In genomic region chr2:218272531-218273212, GRCh38 we compare ENCODE assay signal across 1 cellular context.
TF ChIP-seq lines count a peak whose summit lies in the region.

No MANE protein-coding gene starts in this region.

TF ChIP-seq in HepG2, 621 proteins besides CTCF, POLR2A, EP300 and RAD21 (continued from another document and continues in another):
- TF ChIP-seq ZBTB46 (CRISPR knock-in tag; IDR thresholded peaks at IDR 0.05; ENCODE audit: borderline replicate concordance) (no peak), SRSF1 (optimal IDR thresholded peaks at IDR 0.05; ENCODE audit: low read depth, low read length) (no peak), ZNF775 (CRISPR knock-in tag; IDR thresholded peaks at IDR 0.05; ENCODE audit: borderline replicate concordance) (no peak), THRA (CRISPR knock-in tag; IDR thresholded peaks at IDR 0.05; ENCODE audit: borderline replicate concordance) (peak; percentile 78), ZNF788 (CRISPR knock-in tag; IDR thresholded peaks at IDR 0.05; ENCODE audit: borderline replicate concordance) (peak; percentile 19; the same call in 1 of the 2 replicates), PCBP2 (optimal IDR thresholded peaks at IDR 0.05; ENCODE audit: low read depth, low read length, poor library complexity, severe bottlenecking) (no peak), SKIL (CRISPR knock-in tag; IDR thresholded peaks at IDR 0.05; ENCODE audit: borderline replicate concordance) (no peak), GRHL1 (CRISPR knock-in tag; conservative IDR thresholded peaks at IDR 0.05) (no peak), ZNF609 (CRISPR knock-in tag; IDR thresholded peaks at IDR 0.05; ENCODE audit: borderline replicate concordance) (no peak), NR3C1 (CRISPR knock-in tag; IDR thresholded peaks at IDR 0.05) (no peak), HNF4G (IDR thresholded peaks at IDR 0.05; ENCODE audit: borderline replicate concordance, low read depth, low read length) (no peak), HNF4G (CRISPR knock-in tag; IDR thresholded peaks at IDR 0.05; ENCODE audit: borderline replicate concordance, low read depth) (no peak), HNRNPL (IDR thresholded peaks at IDR 0.05; ENCODE audit: low read depth, low read length) (0 out of 2 replicates have a peak, but pooled peaks have one; percentile 19), ZNF672 (CRISPR knock-in tag; IDR thresholded peaks at IDR 0.05) (no peak), ZMYM2 (CRISPR knock-in tag; IDR thresholded peaks at IDR 0.05) (no peak), ZNF607 (CRISPR knock-in tag; IDR thresholded peaks at IDR 0.05; ENCODE audit: borderline replicate concordance) (no peak), ZNF260 (CRISPR knock-in tag; IDR thresholded peaks at IDR 0.05; ENCODE audit: borderline replicate concordance, low read depth) (no peak), CBX5 (CRISPR knock-in tag; IDR thresholded peaks at IDR 0.05; ENCODE audit: borderline replicate concordance) (no peak), ZNF326 (CRISPR knock-in tag; IDR thresholded peaks at IDR 0.05; ENCODE audit: borderline replicate concordance) (no peak), BHLHE40 (IDR thresholded peaks at IDR 0.05; ENCODE audit: low read length) (no peak), TFDP1 (CRISPR knock-in tag; IDR thresholded peaks at IDR 0.05; ENCODE audit: borderline replicate concordance) (no peak), ARID5B (CRISPR knock-in tag; IDR thresholded peaks at IDR 0.05) (no peak), ATM (IDR thresholded peaks at IDR 0.05; ENCODE audit: borderline replicate concordance) (no peak), POGK (CRISPR knock-in tag; conservative IDR thresholded peaks at IDR 0.05) (0 out of 2 replicates have a peak, but pooled peaks have one; percentile 47), ZSCAN31 (CRISPR knock-in tag; IDR thresholded peaks at IDR 0.05; ENCODE audit: low read depth) (0 out of 2 replicates have a peak, but pooled peaks have one; percentile 48), MAZ (IDR thresholded peaks at IDR 0.05; ENCODE audit: borderline replicate concordance, low read depth, low read length) (0 out of 2 replicates have a peak, but pooled peaks have one; percentile 27), MAZ (CRISPR knock-in tag; IDR thresholded peaks at IDR 0.05; ENCODE audit: low read depth) (peak; percentile 49; the same call in 1 of the 2 replicates), HMGA1 (CRISPR knock-in tag; conservative IDR thresholded peaks at IDR 0.05) (no peak), DPF2 (CRISPR knock-in tag; IDR thresholded peaks at IDR 0.05; ENCODE audit: borderline replicate concordance, low read depth) (no peak), TEF (CRISPR knock-in tag; IDR thresholded peaks at IDR 0.05) (no peak), MATR3 (CRISPR knock-in tag; IDR thresholded peaks at IDR 0.05) (no peak)
